19 cellular contexts compared by ENCODE assay signal in genomic region chr5:125470503-125470902, GRCh38.
DNase-seq lines count a peak whose midpoint lies in the region; TF ChIP-seq lines count a peak whose summit lies in the region.
"Had no signal": no experiment of that assay in that cellular context is flagged by ENCODE, and none has a peak within 500 bp of the region (broad histone marks: within the 10 kb centered on the region; RNA-seq: fewer than 3 reads in every experiment).

No MANE protein-coding gene starts in this region.

- POLR2A ChIA-PET in Caco-2 (lab: Charles Lee) = no interaction called here

- TF ChIP-seq CTCF in glutamatergic neuron (IDR thresholded peaks at IDR 0.05; ENCODE audit: partially characterized antibody, unreplicated experiment) = no peak
- no peak for TF ChIP-seq CTCF in Caco-2 (IDR thresholded peaks at IDR 0.05; ENCODE audit: insufficient read depth in 1 of 2, low read depth in 1 of 2, low read length in 1 of 2, severe bottlenecking in 1 of 2, unreplicated experiment in 1 of 2)

- H3K27me3 ChIP-seq in Caco-2 (replicated peaks; ENCODE audit: control insufficient read depth, insufficient read depth, low read length) = no peaks in the 10 kb centered on the region
- H3K27me3 ChIP-seq: BLaER1 treated with 17β-estradiol and CSF1 and Interleukin-3, amounts not matched to agents 10 nM and 100 nM had no signal

- no TSS peak for BruUV-seq in Caco-2 (replicated peaks; lab: Mats Ljungman, UMichigan)

- H3K4me3 Mint-ChIP-seq in glutamatergic neuron (ENCODE audit: unreplicated experiment) (peak overlapping the region; percentile 48), Caco-2 (ENCODE audit: unreplicated experiment) (no peak overlapping the region)
- H3K4me3 Mint-ChIP-seq: CD4-positive, alpha-beta memory T cell had no signal

- H3K4me1 Mint-ChIP-seq in glutamatergic neuron (ENCODE audit: low read depth, unreplicated experiment) (peaks cover 26% of the 10 kb centered on the region), Caco-2 (ENCODE audit: low read depth, unreplicated experiment) (peaks cover 4% of the 10 kb centered on the region)
- H3K4me1 Mint-ChIP-seq: CD4-positive, alpha-beta memory T cell had no signal

- H3K9me3 ChIP-seq in Caco-2 = no peaks in the 10 kb centered on the region
- H3K9me3 ChIP-seq: BLaER1 treated with 17β-estradiol and CSF1 and Interleukin-3, amounts not matched to agents 10 nM and 100 nM; SK-N-SH had no signal

- no peaks in the 10 kb centered on the region for H3K9me3 Mint-ChIP-seq in glutamatergic neuron (ENCODE audit: unreplicated experiment)
- H3K9me3 Mint-ChIP-seq in Caco-2 (ENCODE audit: unreplicated experiment) = no peaks in the 10 kb centered on the region

- H3K36me3 Mint-ChIP-seq in glutamatergic neuron (ENCODE audit: unreplicated experiment) (no peaks in the 10 kb centered on the region), Caco-2 (ENCODE audit: insufficient read depth, unreplicated experiment) (no peaks in the 10 kb centered on the region)
- H3K36me3 Mint-ChIP-seq: CD4-positive, alpha-beta memory T cell had no signal

- no peaks in the 10 kb centered on the region for H3K4me1 ChIP-seq in Caco-2
- H3K4me1 ChIP-seq: BLaER1 treated with 17β-estradiol and CSF1 and Interleukin-3, amounts not matched to agents 10 nM and 100 nM had no signal

- CTCF ChIA-PET in Caco-2 (lab: Charles Lee) = no interaction called here

- H3K27me3 Mint-ChIP-seq in glutamatergic neuron (ENCODE audit: unreplicated experiment) (no peaks in the 10 kb centered on the region), Caco-2 (ENCODE audit: insufficient read depth, unreplicated experiment) (no peaks in the 10 kb centered on the region)
- H3K27me3 Mint-ChIP-seq: CD4-positive, alpha-beta memory T cell had no signal

- no peak overlapping the region for H3K4me3 ChIP-seq in Caco-2 (ENCODE audit: low read depth, low read length)
- H3K4me3 ChIP-seq: BLaER1 treated with 17β-estradiol and CSF1 and Interleukin-3, amounts not matched to agents 10 nM and 100 nM had no signal

- DNase-seq in NCI-H2171 treated with DMSO at 0.1 percent for 48 hours (lab: John Stamatoyannopoulos, UW) (peak; percentile 26), NCI-H2171 (lab: John Stamatoyannopoulos, UW) (no peak), NCI-H524 (lab: John Stamatoyannopoulos, UW) (peak; percentile 60 to 82), glutamatergic neuron (no peak), Caco-2 (no peak), retina (no peak), medulla oblongata (ENCODE audit: extremely low spot score) (no peak)
- DNase-seq: 8988T; CD4-positive, alpha-beta memory T cell; EL; IMR-90; NCI-H1092 treated with DMSO at 0.1 percent for 48 hours; NCI-H146; NCI-H2081; NCI-H226; NCI-H526 treated with DMSO at 0.1 percent for 48 hours; SIG-M5; SK-N-SH had no signal

- peak overlapping the region; percentile 75 for H3K27ac Mint-ChIP-seq in glutamatergic neuron (ENCODE audit: unreplicated experiment)
- H3K27ac Mint-ChIP-seq in Caco-2 (ENCODE audit: unreplicated experiment) = no peak overlapping the region
- H3K27ac Mint-ChIP-seq: CD4-positive, alpha-beta memory T cell had no signal

- no peaks in the 10 kb centered on the region for H3K36me3 ChIP-seq in Caco-2 (ENCODE audit: control insufficient read depth, insufficient read depth, low read length)
- H3K36me3 ChIP-seq: BLaER1 treated with 17β-estradiol and CSF1 and Interleukin-3, amounts not matched to agents 10 nM and 100 nM had no signal

- intact Hi-C loops in Caco-2 (cut with micrococcal nuclease; ENCODE audit: unreplicated experiment) = no loop called here

Comparison
In these comparisons a context has a peak if more than half of its experiments do, and no peak if none do; other contexts are left out.
1. DNase-seq: peak in NCI-H2171 treated with DMSO at 0.1 percent for 48 hours (single experiment) and NCI-H524 (2 of 2); none in NCI-H2171 (single experiment), glutamatergic neuron (single experiment), Caco-2 (0 of 2), retina (single experiment) and medulla oblongata (single experiment).